ENCODE assay signal across 9 cellular contexts in genomic region chr17:50064253-50064991, GRCh38. TPM values are rescaled to one million over a fixed set of nuclear protein-coding genes. Genes with fewer than 3 reads are reported as not detected.
A peak's percentile ranks its signal among the peaks of the same experiment; 100 is the strongest.
DNase-seq lines count a peak whose midpoint lies in the region; ATAC-seq and TF ChIP-seq lines count a peak whose summit lies in the region.
"Had no signal": no experiment of that assay in that cellular context is flagged by ENCODE, and none has a peak within 500 bp of the region (broad histone marks: within the 10 kb centered on the region; RNA-seq: fewer than 3 reads in every experiment).

No MANE protein-coding gene starts in this region.

- H3K36me3 Mint-ChIP-seq in activated CD8-positive, alpha-beta T cell treated with anti-CD3 and anti-CD28 coated beads, Interleukin-2, amount 10 ng/mL, durations not matched to agents 7 days and 5 days (ENCODE audit: low read depth): no peaks in the 10 kb centered on the region
- H3K36me3 Mint-ChIP-seq in activated CD8-positive, alpha-beta T cell treated with anti-CD3 and anti-CD28 coated beads for 36 hours (ENCODE audit: low read depth): no peaks in the 10 kb centered on the region
- peaks cover 11% of the 10 kb centered on the region for H3K36me3 Mint-ChIP-seq in mesothelial cell of epicardium

- intact Hi-C loops in activated CD8-positive, alpha-beta T cell treated with anti-CD3 and anti-CD28 coated beads for 36 hours (cut with micrococcal nuclease): no loop called here
- intact Hi-C loops in vagina (cut with DNase I): no loop called here

- CTCF ChIA-PET in activated CD8-positive, alpha-beta T cell treated with anti-CD3 and anti-CD28 coated beads, Interleukin-2, amount 10 ng/mL, durations not matched to agents 7 days and 5 days (lab: Charles Lee): interaction anchor here (1.2 to 2.8 kb wide), 3 partner anchors 23 to 67 kb away, joined by 3 to 9 read pairs (median 4); no protein-coding TSS in a partner anchor
- CTCF ChIA-PET in activated CD8-positive, alpha-beta T cell treated with anti-CD3 and anti-CD28 coated beads for 36 hours (lab: Charles Lee): interaction anchor here (0.6 to 1.4 kb wide), 4 partner anchors 8 to 1311 kb away, joined by 3 read pairs; no protein-coding TSS in a partner anchor
- CTCF ChIA-PET in HEK293T (lab: Yijun Ruan, JAX): interaction anchor here (0.5 to 1.3 kb wide), 2 partner anchors 15 to 208 kb away, joined by 4 read pairs; no protein-coding TSS in a partner anchor

- POLR2A ChIA-PET in activated CD8-positive, alpha-beta T cell treated with anti-CD3 and anti-CD28 coated beads, Interleukin-2, amount 10 ng/mL, durations not matched to agents 7 days and 5 days (lab: Charles Lee): no interaction called here
- POLR2A ChIA-PET in activated CD8-positive, alpha-beta T cell treated with anti-CD3 and anti-CD28 coated beads for 36 hours (lab: Charles Lee): no interaction called here
- POLR2A ChIA-PET in HEK293T (lab: Yijun Ruan, JAX): interaction anchor here (1.3 to 1.7 kb wide), 2 partner anchors 8 to 9 kb away, joined by 3 to 5 read pairs; partner anchors contain the start of gene ITGA3

- H3K9me3 ChIP-seq in vagina: no peaks in the 10 kb centered on the region

- H3K4me1 Mint-ChIP-seq in activated CD8-positive, alpha-beta T cell treated with anti-CD3 and anti-CD28 coated beads, Interleukin-2, amount 10 ng/mL, durations not matched to agents 7 days and 5 days (ENCODE audit: low read depth): no peaks in the 10 kb centered on the region
- no peaks in the 10 kb centered on the region for H3K4me1 Mint-ChIP-seq in activated CD8-positive, alpha-beta T cell treated with anti-CD3 and anti-CD28 coated beads for 36 hours (ENCODE audit: low read depth)
- peaks cover 51% of the 10 kb centered on the region for H3K4me1 Mint-ChIP-seq in mesothelial cell of epicardium
- H3K4me1 Mint-ChIP-seq: B cell had no signal

- peaks cover 0 to 11% of the 10 kb centered on the region in 2 donors for H3K36me3 ChIP-seq in vagina

- no peak for TF ChIP-seq POLR2A in vagina (IDR thresholded peaks at IDR 0.05)

- H3K27me3 ChIP-seq in vagina: no peaks in the 10 kb centered on the region

- no peak for DNase-seq in activated CD8-positive, alpha-beta T cell treated with anti-CD3 and anti-CD28 coated beads, Interleukin-2, amount 10 ng/mL, durations not matched to agents 7 days and 5 days
- DNase-seq in activated CD8-positive, alpha-beta T cell treated with anti-CD3 and anti-CD28 coated beads for 36 hours: no peak
- peak; percentile 91 for DNase-seq in coronary artery (ENCODE audit: low spot score)
- DNase-seq in mesothelial cell of epicardium (ENCODE audit: low spot score in 2 of 2, unreplicated experiment in 2 of 2): peak in 1 of 2 experiments; percentile 55
- DNase-seq in vagina (ENCODE audit: extremely low spot score in 2 of 2): no peak
- DNase-seq in NK-92 treated with Interleukin-12 subunit alpha and Interleukin-12 subunit beta, amount 100 ng/mL, for 24 hours (lab: John Stamatoyannopoulos, UW): no peak
- no peak for DNase-seq in cerebellar cortex (ENCODE audit: low spot score)
- DNase-seq in HEK293T (ENCODE audit: extremely low spot score): no peak

- no peak for TF ChIP-seq CTCF in activated CD8-positive, alpha-beta T cell treated with anti-CD3 and anti-CD28 coated beads for 36 hours (IDR thresholded peaks at IDR 0.05)
- TF ChIP-seq CTCF in coronary artery (IDR thresholded peaks at IDR 0.05) (no peak), mesothelial cell of epicardium (IDR thresholded peaks at IDR 0.05; ENCODE audit: unreplicated experiment) (no peak), vagina (IDR thresholded peaks at IDR 0.05) (no peak)

- H3K27me3 Mint-ChIP-seq in activated CD8-positive, alpha-beta T cell treated with anti-CD3 and anti-CD28 coated beads, Interleukin-2, amount 10 ng/mL, durations not matched to agents 7 days and 5 days (ENCODE audit: low read depth): no peaks in the 10 kb centered on the region
- no peaks in the 10 kb centered on the region for H3K27me3 Mint-ChIP-seq in activated CD8-positive, alpha-beta T cell treated with anti-CD3 and anti-CD28 coated beads for 36 hours
- no peaks in the 10 kb centered on the region for H3K27me3 Mint-ChIP-seq in mesothelial cell of epicardium (ENCODE audit: low read depth)

- H3K27ac Mint-ChIP-seq in activated CD8-positive, alpha-beta T cell treated with anti-CD3 and anti-CD28 coated beads, Interleukin-2, amount 10 ng/mL, durations not matched to agents 7 days and 5 days: no peak overlapping the region
- H3K27ac Mint-ChIP-seq in activated CD8-positive, alpha-beta T cell treated with anti-CD3 and anti-CD28 coated beads for 36 hours: no peak overlapping the region
- H3K27ac Mint-ChIP-seq in mesothelial cell of epicardium: peak overlapping the region; percentile 93
- H3K27ac Mint-ChIP-seq: B cell had no signal

- H3K27ac ChIP-seq in coronary artery (peak overlapping the region; percentile 81 to 99), vagina (peak overlapping the region; percentile 84)

- H3K4me3 ChIP-seq in coronary artery (no peak overlapping the region), vagina (no peak overlapping the region)

- no peaks in the 10 kb centered on the region for H3K9me3 Mint-ChIP-seq in activated CD8-positive, alpha-beta T cell treated with anti-CD3 and anti-CD28 coated beads, Interleukin-2, amount 10 ng/mL, durations not matched to agents 7 days and 5 days (ENCODE audit: insufficient read depth)
- no peaks in the 10 kb centered on the region for H3K9me3 Mint-ChIP-seq in activated CD8-positive, alpha-beta T cell treated with anti-CD3 and anti-CD28 coated beads for 36 hours
- no peaks in the 10 kb centered on the region for H3K9me3 Mint-ChIP-seq in mesothelial cell of epicardium

- no peak overlapping the region for H3K4me3 Mint-ChIP-seq in activated CD8-positive, alpha-beta T cell treated with anti-CD3 and anti-CD28 coated beads, Interleukin-2, amount 10 ng/mL, durations not matched to agents 7 days and 5 days
- no peak overlapping the region for H3K4me3 Mint-ChIP-seq in activated CD8-positive, alpha-beta T cell treated with anti-CD3 and anti-CD28 coated beads for 36 hours
- H3K4me3 Mint-ChIP-seq in mesothelial cell of epicardium: no peak overlapping the region
- H3K4me3 Mint-ChIP-seq: B cell had no signal

- peak; percentile 15 for ATAC-seq in activated CD8-positive, alpha-beta T cell treated with anti-CD3 and anti-CD28 coated beads, Interleukin-2, amount 10 ng/mL, durations not matched to agents 7 days and 5 days
- ATAC-seq in activated CD8-positive, alpha-beta T cell treated with anti-CD3 and anti-CD28 coated beads for 36 hours: no peak

- peaks cover 62% of the 10 kb centered on the region for H3K4me1 ChIP-seq in vagina

TF ChIP-seq in HEK293T, 16 proteins besides CTCF, POLR2A, EP300 and RAD21:
- TF ChIP-seq HDGF (IDR thresholded peaks at IDR 0.05; ENCODE audit: borderline replicate concordance) (no peak), ZNF384 (IDR thresholded peaks at IDR 0.05) (no peak), NFRKB (IDR thresholded peaks at IDR 0.05) (no peak), FOXM1 (IDR thresholded peaks at IDR 0.05; ENCODE audit: borderline replicate concordance) (no peak), BHLHE40 (IDR thresholded peaks at IDR 0.05; ENCODE audit: borderline replicate concordance) (no peak), PKNOX1 (IDR thresholded peaks at IDR 0.05) (no peak), FOXK2 (IDR thresholded peaks at IDR 0.05) (no peak), LEF1 (IDR thresholded peaks at IDR 0.05; ENCODE audit: borderline replicate concordance) (no peak), TARDBP (IDR thresholded peaks at IDR 0.05) (no peak), CTBP1 (IDR thresholded peaks at IDR 0.05; ENCODE audit: borderline replicate concordance) (no peak), ELF4 (IDR thresholded peaks at IDR 0.05) (no peak), ARNT (IDR thresholded peaks at IDR 0.05) (no peak), L3MBTL2 (conservative IDR thresholded peaks at IDR 0.05) (no peak), SP1 (IDR thresholded peaks at IDR 0.05) (no peak), SUZ12 (IDR thresholded peaks at IDR 0.05) (no peak)

RNA-seq across cellular contexts. Expression of gene ITGA3, which starts 8.5 kb away (rescaled TPM):
- 1 to 10 TPM; 7.9 to 8.7 TPM for total RNA-seq in activated CD8-positive, alpha-beta T cell treated with anti-CD3 and anti-CD28 coated beads, Interleukin-2, amount 10 ng/mL, durations not matched to agents 7 days and 5 days
- total RNA-seq in activated CD8-positive, alpha-beta T cell treated with anti-CD3 and anti-CD28 coated beads for 36 hours: 1 to 10 TPM; 4.2 to 7.2 TPM
- 133 to 149 TPM (median 143 TPM) in 3 replicates for total RNA-seq in mesothelial cell of epicardium
- 50.8 TPM for total RNA-seq in vagina

RNA-seq across cellular contexts. Expression of gene PDK2, which starts 30.7 kb away (rescaled TPM):
- total RNA-seq in activated CD8-positive, alpha-beta T cell treated with anti-CD3 and anti-CD28 coated beads, Interleukin-2, amount 10 ng/mL, durations not matched to agents 7 days and 5 days: 10 to 100 TPM; 18.1 to 21.2 TPM
- total RNA-seq in activated CD8-positive, alpha-beta T cell treated with anti-CD3 and anti-CD28 coated beads for 36 hours: 1 to 10 TPM; 6.0 to 7.7 TPM
- total RNA-seq in mesothelial cell of epicardium (44.6 to 46.0 TPM (median 45.4 TPM) in 3 replicates), vagina (44.4 TPM)
